Comparison of ENCODE assay signal across 8 cellular contexts in the genomic region with DNA sequence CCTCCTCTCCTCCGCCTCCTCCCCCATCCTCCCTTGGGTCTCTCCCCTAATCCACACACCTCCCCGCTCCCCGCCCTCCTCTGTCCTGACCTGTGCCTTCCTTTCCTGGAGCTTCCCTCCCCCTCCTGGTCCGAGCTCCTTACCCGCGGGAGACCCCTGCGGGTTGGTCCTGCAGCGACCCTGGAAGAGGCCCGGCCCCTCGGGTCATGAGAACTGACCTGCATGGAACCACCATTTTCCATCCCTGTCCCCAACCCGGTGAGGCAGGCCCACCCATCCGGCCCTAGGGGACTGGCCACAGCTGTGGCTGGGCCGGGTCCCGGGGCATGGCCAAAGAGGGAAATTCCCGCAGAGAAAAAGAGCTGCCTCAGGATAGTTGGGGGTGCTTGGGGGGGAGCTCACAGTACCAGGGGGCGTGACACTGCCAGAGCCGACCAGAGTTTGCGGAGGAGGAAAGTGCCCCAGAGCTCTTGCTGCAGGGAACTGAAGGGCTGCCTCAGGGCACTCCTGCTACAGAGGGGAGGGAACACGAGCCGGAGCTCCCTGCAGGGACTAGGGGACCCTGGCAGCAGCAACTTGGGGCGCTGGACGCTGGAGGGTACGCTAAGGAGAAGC. TPM values are rescaled to one million over a fixed set of nuclear protein-coding genes. Genes with fewer than 3 reads are reported as not detected.
A peak's percentile ranks its signal among the peaks of the same experiment; 100 is the strongest.
DNase-seq lines count a peak whose midpoint lies in the region; ATAC-seq, FAIRE-seq and TF ChIP-seq lines count a peak whose summit lies in the region.

No MANE protein-coding gene starts in this region.

- DNase-seq in NCI-H146 (lab: John Stamatoyannopoulos, UW) (peak; percentile 40), NCI-H146 treated with DMSO at 0.1 percent for 48 hours (lab: John Stamatoyannopoulos, UW; ENCODE audit: unreplicated experiment) (no peak), NCI-H1105 treated with DMSO at 0.1 percent for 48 hours (lab: John Stamatoyannopoulos, UW) (peak; percentile 56), astrocyte (ENCODE audit: low read depth) (peak; percentile 27), retinal pigment epithelial cell (ENCODE audit: low read depth) (no peak), cortex of kidney (lab: John Stamatoyannopoulos, UW) (no peak)

- no peaks in the 10 kb centered on the region for H3K9me3 ChIP-seq in astrocyte (ENCODE audit: insufficient read depth, low read depth, low read length)

- ATAC-seq in GM21717 (IDR thresholded peaks at IDR 0.05; ENCODE audit: unreplicated experiment) = peak; percentile 12

- H3K4me3 ChIP-seq in astrocyte (ENCODE audit: insufficient read depth, low read depth, low read length) (peak overlapping the region; percentile 81), iPS-11a (ENCODE audit: low read depth, low read length) (peak overlapping the region; percentile 79), retinal pigment epithelial cell (ENCODE audit: low read length) (peak overlapping the region; percentile 78)

- H3K27me3 ChIP-seq in astrocyte (ENCODE audit: insufficient read depth, low read length) = no peaks in the 10 kb centered on the region

- H4K20me1 ChIP-seq in astrocyte (ENCODE audit: insufficient read depth, low read length) = peaks cover 38% of the 10 kb centered on the region

- H3K27ac ChIP-seq in astrocyte (ENCODE audit: low read depth, low read length) = peak overlapping the region; percentile 97

- TF ChIP-seq CTCF in astrocyte (IDR thresholded peaks at IDR 0.05; ENCODE audit: insufficient read depth, low read depth, low read length) = no peak
- no peak for TF ChIP-seq CTCF in retinal pigment epithelial cell (conservative IDR thresholded peaks at IDR 0.05; ENCODE audit: low read depth, low read length)

- H3K27me3 Mint-ChIP-seq in astrocyte (ENCODE audit: low read depth, unreplicated experiment) = no peaks in the 10 kb centered on the region

- peak overlapping the region; percentile 58 for H2AFZ ChIP-seq in astrocyte (ENCODE audit: low read depth, low read length)

- H3K4me1 ChIP-seq in astrocyte (ENCODE audit: insufficient read depth, low read length) = peaks cover 32% of the 10 kb centered on the region

- H3K79me2 ChIP-seq in astrocyte (ENCODE audit: insufficient read depth, low read length) = peaks cover 42% of the 10 kb centered on the region

- H3K4me1 Mint-ChIP-seq in astrocyte (ENCODE audit: low read depth, unreplicated experiment) = peaks cover 29% of the 10 kb centered on the region

- H3K36me3 ChIP-seq in astrocyte (ENCODE audit: insufficient read depth, low read length) = peaks cover 19% of the 10 kb centered on the region

- peak overlapping the region; percentile 98 for H3K27ac Mint-ChIP-seq in astrocyte (ENCODE audit: unreplicated experiment)

- H3K9ac ChIP-seq in astrocyte (ENCODE audit: low read length) = peak overlapping the region; percentile 98

- peaks cover 15% of the 10 kb centered on the region for H3K36me3 Mint-ChIP-seq in astrocyte (ENCODE audit: low read depth, unreplicated experiment)

- peak overlapping the region; percentile 94 for H3K4me3 Mint-ChIP-seq in astrocyte (ENCODE audit: unreplicated experiment)

- FAIRE-seq in astrocyte (lab: Jason Lieb, UNC) = no peak

- H3K9me3 Mint-ChIP-seq in astrocyte (ENCODE audit: unreplicated experiment) = no peaks in the 10 kb centered on the region

- peak overlapping the region; percentile 99 for H3K4me2 ChIP-seq in astrocyte (ENCODE audit: low read length)

RNA-seq across cellular contexts. Expression of a gene that starts 0.6 kb away (rescaled TPM):
- total RNA-seq in astrocyte = 99.9 and 129 TPM in 2 replicates

RNA-seq across cellular contexts. Expression of a gene that starts 13.1 kb away (rescaled TPM):
- total RNA-seq in astrocyte = not detected in 2 replicates

RNA-seq across cellular contexts. Expression of a gene that starts 27.7 kb away (rescaled TPM):
- 24.2 and 31.9 TPM in 2 replicates for total RNA-seq in astrocyte

RNA-seq across cellular contexts. Expression of a gene that starts 28.6 kb away (rescaled TPM):
- 0.19 TPM in 1 of 2 replicates, not detected in the other for total RNA-seq in astrocyte

RNA-seq across cellular contexts. Expression of a gene that starts 30.1 kb away (rescaled TPM):
- 1.4 and 2.2 TPM in 2 replicates for total RNA-seq in astrocyte

Comparison
In these comparisons a context has a peak if more than half of its experiments do, and no peak if none do; other contexts are left out.
1. DNase-seq: peak in NCI-H146 (single experiment), NCI-H1105 treated with DMSO at 0.1 percent for 48 hours (single experiment) and astrocyte (single experiment); none in NCI-H146 treated with DMSO at 0.1 percent for 48 hours (single experiment), retinal pigment epithelial cell (single experiment) and cortex of kidney (single experiment).
2. Peak in every context shown above with its lines, with median percentiles within 50 percentile points of each other: H3K4me3 ChIP-seq.